Comparison of ENCODE assay signal across 1 cellular context in the genomic region with DNA sequence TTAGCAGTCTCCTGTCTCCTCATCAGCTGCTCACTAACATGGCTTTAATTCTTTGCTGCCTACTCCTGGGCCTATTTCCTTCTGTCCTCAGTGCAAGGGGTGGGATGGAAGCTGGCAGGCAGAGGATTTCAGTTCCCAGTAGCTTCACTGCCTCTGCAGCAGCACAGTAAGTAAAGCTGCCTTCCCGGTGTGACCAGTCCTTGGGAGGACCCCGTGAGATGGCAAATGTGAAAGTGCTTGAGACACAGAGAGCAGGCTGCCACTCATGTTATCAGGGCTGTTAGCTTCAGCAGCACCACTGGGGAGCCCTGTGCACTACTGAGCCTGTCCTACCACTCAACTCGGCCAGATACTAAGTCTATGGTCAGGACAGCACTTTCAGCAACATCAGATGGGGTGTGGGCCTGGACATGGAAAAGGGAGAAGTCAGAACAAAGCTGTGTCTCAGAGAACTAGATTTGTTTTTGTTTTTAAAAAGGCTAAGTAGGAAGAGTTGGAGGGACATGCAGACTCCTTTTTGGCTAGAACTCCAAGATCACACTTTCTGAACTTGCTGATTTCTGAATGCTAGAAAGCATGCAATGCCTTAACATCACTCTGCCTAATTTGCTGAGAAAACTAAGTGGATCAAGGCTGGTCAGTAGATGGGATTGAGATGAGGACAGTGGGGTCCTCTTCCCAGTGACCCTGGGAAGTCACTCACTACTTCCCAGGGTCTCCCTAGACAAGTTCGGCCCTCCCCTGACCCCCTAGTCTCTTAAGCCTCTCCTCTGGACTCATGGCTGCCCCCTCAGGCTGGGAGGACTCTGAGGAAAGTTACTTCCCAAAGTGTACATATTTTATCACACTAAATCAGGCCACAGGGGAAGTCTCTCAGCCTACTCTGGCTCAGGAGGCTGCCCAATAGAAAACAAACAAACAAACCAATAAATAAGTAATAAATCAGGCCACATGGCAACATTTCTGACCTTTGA.
TF ChIP-seq lines count a peak whose summit lies in the region.

No MANE protein-coding gene starts in this region.

TF ChIP-seq in H1, 55 proteins besides CTCF, POLR2A, EP300 and RAD21:
- TF ChIP-seq SP2 (IDR thresholded peaks at IDR 0.05; ENCODE audit: low read length): peak; percentile 57; the same call in 1 of the 2 replicates
- TF ChIP-seq CHD2 (IDR thresholded peaks at IDR 0.05; ENCODE audit: low read length): no peak
